In genomic region chr17:58514795-58515157, GRCh38 we compare ENCODE assay signal across 10 cellular contexts. TPM values are rescaled to one million over a fixed set of nuclear protein-coding genes. Genes with fewer than 3 reads are reported as not detected.
DNase-seq lines count a peak whose midpoint lies in the region; ATAC-seq, FAIRE-seq and TF ChIP-seq lines count a peak whose summit lies in the region.
"Had no signal": no experiment of that assay in that cellular context is flagged by ENCODE, and none has a peak within 500 bp of the region (broad histone marks: within the 10 kb centered on the region; RNA-seq: fewer than 3 reads in every experiment).

No MANE protein-coding gene starts in this region.

- no peak for ATAC-seq in CD8-positive, alpha-beta T cell
- no peak for ATAC-seq in pancreas
- ATAC-seq in HG02763 (IDR thresholded peaks at IDR 0.05; ENCODE audit: unreplicated experiment), result no peak

- H3K27ac Mint-ChIP-seq in CD8-positive, alpha-beta T cell, result peak overlapping the region; percentile 85

- no peak for DNase-seq in CD8-positive, alpha-beta T cell
- DNase-seq in RWPE1 (ENCODE audit: low spot score), result no peak
- DNase-seq in epithelial cell of proximal tubule (ENCODE audit: low read depth), result no peak
- DNase-seq in pancreas, result no peak
- no peak for DNase-seq in COR-L47 (lab: John Stamatoyannopoulos, UW)
- DNase-seq in C1 segment of cervical spinal cord (lab: John Stamatoyannopoulos, UW), result no peak
- DNase-seq in NK-92 (lab: John Stamatoyannopoulos, UW; ENCODE audit: unreplicated experiment), result no peak
- DNase-seq: NCI-H187 treated with DMSO at 0.1 percent for 48 hours had no signal

- no peak for TF ChIP-seq CTCF in CD8-positive, alpha-beta T cell (IDR thresholded peaks at IDR 0.05)
- TF ChIP-seq CTCF in RWPE1 (conservative IDR thresholded peaks at IDR 0.05; ENCODE audit: low read depth) (no peak), epithelial cell of proximal tubule (conservative IDR thresholded peaks at IDR 0.05; ENCODE audit: low read depth, low read length) (no peak), pancreas (IDR thresholded peaks at IDR 0.05) (no peak)

- H3K9me3 ChIP-seq in CD8-positive, alpha-beta T cell (ENCODE audit: low read length), result no peaks in the 10 kb centered on the region
- H3K9me3 ChIP-seq in pancreas, result no peaks in the 10 kb centered on the region

- peaks cover 19% of the 10 kb centered on the region for H3K36me3 ChIP-seq in CD8-positive, alpha-beta T cell (ENCODE audit: insufficient read depth, low read length)
- peaks cover 0 to 16% (median under 1%) of the 10 kb centered on the region in 3 donors for H3K36me3 ChIP-seq in pancreas

- H3K27me3 ChIP-seq in CD8-positive, alpha-beta T cell (ENCODE audit: insufficient read depth, low read length), result no peaks in the 10 kb centered on the region
- no peaks in the 10 kb centered on the region for H3K27me3 ChIP-seq in pancreas

- CTCF ChIA-PET in CD8-positive, alpha-beta T cell (lab: Charles Lee), result interaction anchor here (0.8 to 2.5 kb wide), 5 partner anchors 9 to 490 kb away, joined by 3 to 10 read pairs (median 5); no protein-coding TSS in a partner anchor
- CTCF ChIA-PET in RWPE1 (lab: Yijun Ruan, JAX), result no interaction called here

- peak overlapping the region; percentile 81 for H3K4me3 Mint-ChIP-seq in CD8-positive, alpha-beta T cell

- peaks cover 56% of the 10 kb centered on the region for H3K4me1 Mint-ChIP-seq in CD8-positive, alpha-beta T cell (ENCODE audit: low read depth)

- no peak for FAIRE-seq in pancreas (lab: Jason Lieb, UNC)
- FAIRE-seq: endometrium had no signal

- H3K9me3 Mint-ChIP-seq in CD8-positive, alpha-beta T cell, result no peaks in the 10 kb centered on the region

- H3K4me1 ChIP-seq in CD8-positive, alpha-beta T cell (ENCODE audit: insufficient read depth, low read length), result peaks cover 40% of the 10 kb centered on the region
- H3K4me1 ChIP-seq in pancreas, result peaks cover 0 to 16% (median 16%) of the 10 kb centered on the region in 3 donors

- peaks cover 40% of the 10 kb centered on the region for H3K36me3 Mint-ChIP-seq in CD8-positive, alpha-beta T cell

- intact Hi-C loops in CD8-positive, alpha-beta T cell (cut with DNase I, micrococcal nuclease), result loop anchor here (1.0 to 10.0 kb wide), 11 partner anchors 118 to 1682 kb away; partner anchors contain the start of genes AKAP1 (in 1 of the 2), C17orf67 (in 1 of the 2), CLTC (in 1 of the 2) and DGKE (in 1 of the 2)
- intact Hi-C loops in pancreas (cut with DNase I), result no loop called here

- POLR2A ChIA-PET in CD8-positive, alpha-beta T cell (lab: Charles Lee), result interaction anchor here (0.8 to 1.6 kb wide), 5 partner anchors 18 to 507 kb away, joined by 4 to 7 read pairs (median 4); partner anchors contain the start of genes HSF5, SRSF1 and SUPT4H1
- POLR2A ChIA-PET in RWPE1 (lab: Yijun Ruan, JAX; ENCODE audit: low non-redundant PET), result no interaction called here

- no peaks in the 10 kb centered on the region for H3K27me3 Mint-ChIP-seq in CD8-positive, alpha-beta T cell (ENCODE audit: low read depth)

- H3K4me3 ChIP-seq in CD8-positive, alpha-beta T cell (ENCODE audit: low read depth, low read length), result peak overlapping the region; percentile 56
- H3K4me3 ChIP-seq in epithelial cell of proximal tubule (ENCODE audit: low read depth, low read length) (peak overlapping the region; percentile 71), pancreas (peak overlapping the region in 3 of 4 donors; percentile 66 to 82 (median 71))

- 26 to 39% methylated on average over 9 to 11 of the region's 11 CpGs for WGBS in pancreas, 2 donors

- no peak overlapping the region for H3K27ac ChIP-seq in CD8-positive, alpha-beta T cell (ENCODE audit: low read depth, low read length)
- peak overlapping the region; percentile 76 for H3K27ac ChIP-seq in RWPE1
- peak overlapping the region; percentile 17 to 60 (median 38) for H3K27ac ChIP-seq in pancreas

RNA-seq across cellular contexts. Expression of gene MTMR4, which starts 0.3 kb away (rescaled TPM):
- total RNA-seq in CD8-positive, alpha-beta T cell, result 10 to 100 TPM; 22.1 to 27.7 TPM
- total RNA-seq in epithelial cell of proximal tubule, result 49.9 and 73.1 TPM in 2 replicates
- total RNA-seq in pancreas, result 10 to 100 TPM in 5 of 6 donors, 1 to 10 TPM in 1; 8.1 to 19.9 (median 14.5) TPM
- polyA plus RNA-seq in pancreas, result 10 to 100 TPM; 13.8 to 16.3 TPM

RNA-seq across cellular contexts. Expression of gene HSF5, which starts 26.6 kb away (rescaled TPM):
- total RNA-seq in CD8-positive, alpha-beta T cell, result 1 to 10 TPM; 1.1 to 1.6 TPM
- total RNA-seq in epithelial cell of proximal tubule, result 0.22 and 0.29 TPM in 2 replicates
- total RNA-seq in pancreas, result under 1 TPM in 1 of 6 donors, not detected in 5; 0.04 TPM
- not detected for polyA plus RNA-seq in pancreas

Comparison
In these comparisons a context has a peak if more than half of its experiments do, and no peak if none do; other contexts are left out.
1. intact Hi-C loops: an anchor here in CD8-positive, alpha-beta T cell (1.0 to 10.0 kb wide); none called in pancreas.